In the genomic region with DNA sequence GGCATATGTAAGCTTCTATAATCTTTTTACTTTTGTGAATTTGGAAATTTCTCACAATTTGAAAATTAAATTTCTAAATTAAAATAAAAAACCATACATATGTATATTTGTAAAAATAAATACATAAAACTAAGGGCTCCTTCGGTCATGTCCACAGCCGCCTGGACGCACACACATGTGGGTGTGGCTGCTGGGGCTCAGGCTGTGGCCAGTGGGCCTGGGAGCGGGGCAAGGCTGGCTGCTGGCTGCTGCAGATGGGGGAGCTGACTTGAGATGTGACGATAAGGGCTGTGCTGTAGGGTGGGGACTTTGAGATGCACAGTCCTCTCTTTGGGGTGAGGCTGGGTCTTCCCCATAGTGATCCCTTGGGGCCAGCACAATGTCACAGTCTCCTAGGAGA, we compare ENCODE assay signal across 19 cellular contexts.
"Had no signal": no experiment of that assay in that cellular context is flagged by ENCODE, and none has a peak within 500 bp of the region (broad histone marks: within the 10 kb centered on the region; RNA-seq: fewer than 3 reads in every experiment).

No MANE protein-coding gene starts in this region.

- DNase-seq: activated CD8-positive, alpha-beta memory T cell treated with anti-CD3 and anti-CD28 coated beads, Interleukin-2, amount 50 U/mL, for 48 hours; activated effector memory CD4-positive, alpha-beta T cell treated with Interleukin-2 at 50 U/mL for 16 hours; activated T-cell treated with anti-CD3 and anti-CD28 coated beads, Interleukin-2, amount 50 U/mL, for 72 hours; aorta; effector CD4-positive, alpha-beta T cell; gastrocnemius medialis; hypothalamus; left ventricle myocardium inferior; midbrain; natural killer cell; ovary; psoas muscle; stimulated activated CD4-positive, alpha-beta T cell treated with anti-CD3 and anti-CD28 coated beads, Interleukin-12 subunit alpha, Interleukin-12 subunit beta, amount 100 ng/mL, for 4 hours; stimulated activated CD4-positive, alpha-beta T cell treated with anti-CD3 and anti-CD28 coated beads, Interleukin-4, amount 100 ng/mL, for 4 hours; T-helper 1 cell; T-helper 9 cell had no signal

- H3K4me3 Mint-ChIP-seq: activated naive CD4-positive, alpha-beta T cell treated with anti-CD3 and anti-CD28 coated beads, Interleukin-2, amount 50 U/mL, for 24 hours; activated T-cell treated with anti-CD3 and anti-CD28 coated beads, Interleukin-2, amount 50 U/mL, for 72 hours; natural killer cell; stimulated activated naive CD8-positive, alpha-beta T cell treated with anti-CD3 and anti-CD28 coated beads, Interleukin-15, Interleukin-2, amounts not matched to agents 100 ng/mL and 50 ng/mL, for 24 hours had no signal

- H3K9me3 Mint-ChIP-seq: activated naive CD4-positive, alpha-beta T cell treated with anti-CD3 and anti-CD28 coated beads, Interleukin-2, amount 50 U/mL, for 24 hours; activated T-cell treated with anti-CD3 and anti-CD28 coated beads, Interleukin-2, amount 50 U/mL, for 72 hours; brain; natural killer cell; stimulated activated naive CD8-positive, alpha-beta T cell treated with anti-CD3 and anti-CD28 coated beads, Interleukin-15, Interleukin-2, amounts not matched to agents 100 ng/mL and 50 ng/mL, for 24 hours had no signal

- H3K27ac Mint-ChIP-seq: stimulated activated naive CD8-positive, alpha-beta T cell treated with anti-CD3 and anti-CD28 coated beads, Interleukin-15, Interleukin-2, amounts not matched to agents 100 ng/mL and 50 ng/mL, for 24 hours had no signal

- ATAC-seq: activated T-cell treated with anti-CD3 and anti-CD28 coated beads, Interleukin-2, amount 50 U/mL, for 72 hours; gastrocnemius medialis; natural killer cell; psoas muscle had no signal

- H3K36me3 Mint-ChIP-seq: natural killer cell had no signal

- H3K27me3 Mint-ChIP-seq: activated naive CD4-positive, alpha-beta T cell treated with anti-CD3 and anti-CD28 coated beads, Interleukin-2, amount 50 U/mL, for 24 hours; stimulated activated naive CD8-positive, alpha-beta T cell treated with anti-CD3 and anti-CD28 coated beads, Interleukin-15, Interleukin-2, amounts not matched to agents 100 ng/mL and 50 ng/mL, for 24 hours had no signal
